Comparison of ENCODE assay signal across 1 cellular context in genomic region chr18:62485684-62486083, GRCh38.
A peak's percentile ranks its signal among the peaks of the same experiment; 100 is the strongest.
TF ChIP-seq lines count a peak whose summit lies in the region.

No MANE protein-coding gene starts in this region.

TF ChIP-seq in K562, 482 proteins besides CTCF, POLR2A, EP300 and RAD21 (continued from another document and continues in another):
- no peak for TF ChIP-seq CHD2 (IDR thresholded peaks at IDR 0.05; ENCODE audit: low read depth, low read length)
- 0 out of 2 replicates have a peak, but pooled peaks have one; percentile 43 for TF ChIP-seq MTA2 (IDR thresholded peaks at IDR 0.05; ENCODE audit: low read depth)
- TF ChIP-seq TOE1 (IDR thresholded peaks at IDR 0.05; ENCODE audit: borderline replicate concordance) = no peak
- TF ChIP-seq TOE1 (CRISPR knock-in tag; IDR thresholded peaks at IDR 0.05; ENCODE audit: borderline replicate concordance, low read depth) = no peak
- peak; percentile 35 for TF ChIP-seq NFIC (IDR thresholded peaks at IDR 0.05)
- no peak for TF ChIP-seq AFF4 (CRISPR knock-in tag; IDR thresholded peaks at IDR 0.05)
- TF ChIP-seq POLR2G (IDR thresholded peaks at IDR 0.05; ENCODE audit: low read depth, low read length) = no peak
- TF ChIP-seq SIRT6 (IDR thresholded peaks at IDR 0.05; ENCODE audit: low read depth, low read length) = no peak
- TF ChIP-seq ZNF239 (CRISPR knock-in tag; IDR thresholded peaks at IDR 0.05) = no peak
- TF ChIP-seq ZNF655 (CRISPR knock-in tag; IDR thresholded peaks at IDR 0.05) = no peak
- TF ChIP-seq ZNF217 (CRISPR knock-in tag; IDR thresholded peaks at IDR 0.05) = no peak
- TF ChIP-seq FOS (IDR thresholded peaks at IDR 0.05; ENCODE audit: extremely low read depth, insufficient read length) = peak; percentile 43
- no peak for TF ChIP-seq HLTF (IDR thresholded peaks at IDR 0.05)
- no peak for TF ChIP-seq NBN (IDR thresholded peaks at IDR 0.05; ENCODE audit: low read depth)
- no peak for TF ChIP-seq CREM (IDR thresholded peaks at IDR 0.05; ENCODE audit: low read depth)
- no peak for TF ChIP-seq TEAD2 (tag; IDR thresholded peaks at IDR 0.05)
- TF ChIP-seq LEF1 (IDR thresholded peaks at IDR 0.05) = peak; percentile 58; the same call in 1 of the 2 replicates
- TF ChIP-seq MLLT1 (IDR thresholded peaks at IDR 0.05) = no peak
- no peak for TF ChIP-seq PHF20 (IDR thresholded peaks at IDR 0.05; ENCODE audit: partially characterized antibody)
- no peak for TF ChIP-seq ZNF589 (CRISPR knock-in tag; IDR thresholded peaks at IDR 0.05; ENCODE audit: low read depth)
- TF ChIP-seq, protein P1, sequence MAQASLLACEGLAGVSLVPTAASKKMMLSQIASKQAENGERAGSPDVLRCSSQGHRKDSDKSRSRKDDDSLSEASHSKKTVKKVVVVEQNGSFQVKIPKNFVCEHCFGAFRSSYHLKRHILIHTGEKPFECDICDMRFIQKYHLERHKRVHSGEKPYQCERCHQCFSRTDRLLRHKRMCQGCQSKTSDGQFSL (CRISPR knock-in tag; IDR thresholded peaks at IDR 0.05) = no peak
- TF ChIP-seq, protein P1 (tag; IDR thresholded peaks at IDR 0.05) = no peak
- TF ChIP-seq RBM17 (IDR thresholded peaks at IDR 0.05; ENCODE audit: borderline replicate concordance, low read depth, low read length) = no peak
- TF ChIP-seq POLR2AphosphoS5 (IDR thresholded peaks at IDR 0.05; ENCODE audit: control insufficient read depth, insufficient read depth, low read depth, low read length) = peak; percentile 65; the same call in 1 of the 2 replicates
- TF ChIP-seq TBP (optimal IDR thresholded peaks at IDR 0.05; ENCODE audit: low read depth, low read length) = peak; percentile 17
- TF ChIP-seq CBX1 (IDR thresholded peaks at IDR 0.05; ENCODE audit: low read depth) = no peak
- TF ChIP-seq TEAD1 (CRISPR knock-in tag; IDR thresholded peaks at IDR 0.05) = no peak
- TF ChIP-seq ZBTB1 (CRISPR knock-in tag; IDR thresholded peaks at IDR 0.05; ENCODE audit: borderline replicate concordance, low read depth) = no peak
- peak; percentile 81; the same call in 1 of the 2 replicates for TF ChIP-seq JUN (IDR thresholded peaks at IDR 0.05; ENCODE audit: borderline replicate concordance, low read depth, low read length)
- no peak for TF ChIP-seq JUN (CRISPR knock-in tag; IDR thresholded peaks at IDR 0.05; ENCODE audit: borderline replicate concordance)
- TF ChIP-seq, protein P2, sequence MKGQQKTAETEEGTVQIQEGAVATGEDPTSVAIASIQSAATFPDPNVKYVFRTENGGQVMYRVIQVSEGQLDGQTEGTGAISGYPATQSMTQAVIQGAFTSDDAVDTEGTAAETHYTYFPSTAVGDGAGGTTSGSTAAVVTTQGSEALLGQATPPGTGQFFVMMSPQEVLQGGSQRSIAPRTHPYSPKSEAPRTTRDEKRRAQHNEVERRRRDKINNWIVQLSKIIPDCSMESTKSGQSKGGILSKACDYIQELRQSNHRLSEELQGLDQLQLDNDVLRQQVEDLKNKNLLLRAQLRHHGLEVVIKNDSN (CRISPR knock-in tag; IDR thresholded peaks at IDR 0.05) = no peak
- TF ChIP-seq POLR2B (IDR thresholded peaks at IDR 0.05; ENCODE audit: low read depth, partially characterized antibody) = no peak
- TF ChIP-seq, protein P3, sequence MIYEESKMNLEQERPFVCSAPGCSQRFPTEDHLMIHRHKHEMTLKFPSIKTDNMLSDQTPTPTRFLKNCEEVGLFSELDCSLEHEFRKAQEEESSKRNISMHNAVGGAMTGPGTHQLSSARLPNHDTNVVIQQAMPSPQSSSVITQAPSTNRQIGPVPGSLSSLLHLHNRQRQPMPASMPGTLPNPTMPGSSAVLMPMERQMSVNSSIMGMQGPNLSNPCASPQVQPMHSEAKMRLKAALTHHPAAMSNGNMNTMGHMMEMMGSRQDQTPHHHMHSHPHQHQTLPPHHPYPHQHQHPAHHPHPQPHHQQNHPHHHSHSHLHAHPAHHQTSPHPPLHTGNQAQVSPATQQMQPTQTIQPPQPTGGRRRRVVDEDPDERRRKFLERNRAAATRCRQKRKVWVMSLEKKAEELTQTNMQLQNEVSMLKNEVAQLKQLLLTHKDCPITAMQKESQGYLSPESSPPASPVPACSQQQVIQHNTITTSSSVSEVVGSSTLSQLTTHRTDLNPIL (CRISPR knock-in tag; IDR thresholded peaks at IDR 0.05) = no peak
- no peak for TF ChIP-seq KLF6 (CRISPR knock-in tag; IDR thresholded peaks at IDR 0.05; ENCODE audit: borderline replicate concordance)
- TF ChIP-seq SREBF1 (IDR thresholded peaks at IDR 0.05; ENCODE audit: borderline replicate concordance, low read depth, low read length) = no peak
- TF ChIP-seq SREBF2 (CRISPR knock-in tag; IDR thresholded peaks at IDR 0.05) = no peak
- TF ChIP-seq ILF3 (IDR thresholded peaks at IDR 0.05; ENCODE audit: borderline replicate concordance) = no peak
- TF ChIP-seq ZNF347 (CRISPR knock-in tag; IDR thresholded peaks at IDR 0.05; ENCODE audit: low read depth) = no peak
- no peak for TF ChIP-seq ARHGAP35 (IDR thresholded peaks at IDR 0.05; ENCODE audit: partially characterized antibody)
- no peak for TF ChIP-seq ZNF175 (CRISPR knock-in tag; IDR thresholded peaks at IDR 0.05; ENCODE audit: low read depth)
- TF ChIP-seq SMARCC2 (IDR thresholded peaks at IDR 0.05; ENCODE audit: low read depth) = peak; percentile 61; the same call in 1 of the 2 replicates
- TF ChIP-seq HNRNPLL (IDR thresholded peaks at IDR 0.05; ENCODE audit: low read depth, low read length, poor library complexity, severe bottlenecking) = no peak
- TF ChIP-seq ZNF398 (CRISPR knock-in tag; IDR thresholded peaks at IDR 0.05) = no peak
- TF ChIP-seq ZNF512 (tag; IDR thresholded peaks at IDR 0.05) = no peak
- TF ChIP-seq MEF2D (tag; conservative IDR thresholded peaks at IDR 0.05; ENCODE audit: low read depth) = no peak
- TF ChIP-seq ZNF707 (CRISPR knock-in tag; conservative IDR thresholded peaks at IDR 0.05) = no peak
- TF ChIP-seq ZNF165 (CRISPR knock-in tag; IDR thresholded peaks at IDR 0.05; ENCODE audit: borderline replicate concordance) = no peak
- no peak for TF ChIP-seq FOXA1 (IDR thresholded peaks at IDR 0.05; ENCODE audit: borderline replicate concordance)
- TF ChIP-seq ZNF584 (CRISPR knock-in tag; IDR thresholded peaks at IDR 0.05; ENCODE audit: low read depth) = no peak
- TF ChIP-seq CAMTA2 (CRISPR knock-in tag; conservative IDR thresholded peaks at IDR 0.05) = no peak
- TF ChIP-seq HMGN3 (IDR thresholded peaks at IDR 0.05; ENCODE audit: borderline replicate concordance, extremely low read depth, insufficient read length, low read depth, low read length) = no peak
- TF ChIP-seq MBD2 (IDR thresholded peaks at IDR 0.05; ENCODE audit: borderline replicate concordance, low read depth) = no peak
- TF ChIP-seq ZFPM2 (CRISPR knock-in tag; IDR thresholded peaks at IDR 0.05) = no peak
- TF ChIP-seq RNF219 (CRISPR knock-in tag; IDR thresholded peaks at IDR 0.05) = no peak
- no peak for TF ChIP-seq XRCC5 (IDR thresholded peaks at IDR 0.05; ENCODE audit: low read depth, low read length)
- TF ChIP-seq TRIM24 (IDR thresholded peaks at IDR 0.05) = peak; percentile 30 to 52; a peak in 2 of 4 replicates
- no peak for TF ChIP-seq ATF4 (CRISPR knock-in tag; IDR thresholded peaks at IDR 0.05)
